In the genomic region with DNA sequence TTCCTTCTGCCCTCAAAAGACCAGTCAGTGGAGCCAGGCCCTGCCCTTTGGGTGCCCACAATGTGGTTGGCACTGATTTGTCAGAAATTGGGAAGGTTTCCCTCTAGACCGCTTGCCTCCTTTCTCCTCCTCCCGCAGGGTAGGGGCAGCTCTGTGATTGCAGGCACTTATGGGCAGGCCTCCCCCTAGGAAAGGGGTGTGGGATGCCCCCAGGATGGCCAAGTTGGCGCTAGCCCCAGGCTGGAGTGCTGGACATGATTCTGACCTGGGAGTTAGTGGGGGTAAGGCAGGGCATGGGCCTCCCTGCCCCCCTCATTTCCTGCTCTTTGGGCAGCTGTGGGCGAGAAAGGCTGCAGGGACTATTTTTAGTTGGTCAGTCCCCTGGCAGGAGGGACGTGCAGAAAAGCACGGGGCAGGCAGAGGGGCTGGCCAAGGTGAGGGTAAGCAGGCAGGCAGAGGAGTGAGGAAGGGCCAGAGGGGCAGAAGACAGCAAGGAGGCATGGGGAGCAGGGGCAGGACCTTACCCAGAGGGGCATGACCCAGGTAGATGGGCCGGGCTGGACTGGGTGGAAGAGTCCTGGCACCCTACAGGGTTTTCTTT, we compare ENCODE assay signal across 9 cellular contexts. TPM values are rescaled to one million over a fixed set of nuclear protein-coding genes. Genes with fewer than 3 reads are reported as not detected.
DNase-seq lines count a peak whose midpoint lies in the region; ATAC-seq and TF ChIP-seq lines count a peak whose summit lies in the region.
"Had no signal": no experiment of that assay in that cellular context is flagged by ENCODE, and none has a peak within 500 bp of the region (broad histone marks: within the 10 kb centered on the region; RNA-seq: fewer than 3 reads in every experiment).

No MANE protein-coding gene starts in this region.

- no peak overlapping the region for H2BK15ac ChIP-seq in mesenchymal stem cell (ENCODE audit: low read depth, poor library complexity, severe bottlenecking)

- no peaks in the 10 kb centered on the region for H3K36me3 Mint-ChIP-seq in activated CD4-positive, alpha-beta T cell treated with anti-CD3 and anti-CD28 coated beads, Interleukin-2, amount 10 ng/mL, durations not matched to agents 7 days and 5 days (ENCODE audit: low read depth)
- H3K36me3 Mint-ChIP-seq in activated CD4-positive, alpha-beta T cell treated with anti-CD3 and anti-CD28 coated beads, Interleukin-2, amount 10 ng/mL, durations not matched to agents 24 days and 14 days (ENCODE audit: low read depth): no peaks in the 10 kb centered on the region
- peaks cover 7% of the 10 kb centered on the region for H3K36me3 Mint-ChIP-seq in MCF 10A (ENCODE audit: insufficient read depth, unreplicated experiment)

- CTCF ChIA-PET in activated CD4-positive, alpha-beta T cell treated with anti-CD3 and anti-CD28 coated beads, Interleukin-2, amount 10 ng/mL, durations not matched to agents 7 days and 5 days (lab: Charles Lee): interaction anchor here (0.5 to 4.2 kb wide), 6 partner anchors 9 to 43 kb away, joined by 3 to 22 read pairs (median 3); no protein-coding TSS in a partner anchor
- CTCF ChIA-PET in MCF 10A (lab: Yijun Ruan, JAX): interaction anchor here (1.0 to 19.0 kb wide), 4 partner anchors 8 to 45 kb away, joined by 3 to 396 read pairs (median 10); partner anchors contain the start of gene GJD3

- ATAC-seq in upper lobe of right lung: no peak
- no peak for ATAC-seq in HG03457 (IDR thresholded peaks at IDR 0.05; ENCODE audit: unreplicated experiment)

- H3K27me3 ChIP-seq in mesenchymal stem cell (ENCODE audit: control insufficient read depth in 1 of 2, insufficient read depth in 1 of 2, low read length in 2 of 2) (no peaks in the 10 kb centered on the region), upper lobe of right lung (no peaks in the 10 kb centered on the region)

- WGBS in mesenchymal stem cell: 59% methylated on average over 7 of the region's 7 CpGs

- no peak for DNase-seq in activated CD4-positive, alpha-beta T cell treated with anti-CD3 and anti-CD28 coated beads, Interleukin-2, amount 10 ng/mL, durations not matched to agents 7 days and 5 days
- no peak for DNase-seq in activated CD4-positive, alpha-beta T cell treated with anti-CD3 and anti-CD28 coated beads, Interleukin-2, amount 10 ng/mL, durations not matched to agents 24 days and 14 days
- DNase-seq in MCF 10A (ENCODE audit: unreplicated experiment): peak; percentile 64
- DNase-seq in mesenchymal stem cell: no peak
- peak; percentile 68 for DNase-seq in upper lobe of right lung
- no peak for DNase-seq in pons (ENCODE audit: low spot score)
- no peak for DNase-seq in NCI-H748 (lab: John Stamatoyannopoulos, UW; ENCODE audit: unreplicated experiment)

- no peak overlapping the region for H3K23ac ChIP-seq in mesenchymal stem cell (ENCODE audit: low read length in 2 of 2)

- no peaks in the 10 kb centered on the region for H3K9me3 Mint-ChIP-seq in activated CD4-positive, alpha-beta T cell treated with anti-CD3 and anti-CD28 coated beads, Interleukin-2, amount 10 ng/mL, durations not matched to agents 7 days and 5 days
- H3K9me3 Mint-ChIP-seq in activated CD4-positive, alpha-beta T cell treated with anti-CD3 and anti-CD28 coated beads, Interleukin-2, amount 10 ng/mL, durations not matched to agents 24 days and 14 days: no peaks in the 10 kb centered on the region
- no peaks in the 10 kb centered on the region for H3K9me3 Mint-ChIP-seq in MCF 10A (ENCODE audit: unreplicated experiment)

- peak overlapping the region; percentile 42 for H3K27ac Mint-ChIP-seq in activated CD4-positive, alpha-beta T cell treated with anti-CD3 and anti-CD28 coated beads, Interleukin-2, amount 10 ng/mL, durations not matched to agents 7 days and 5 days
- H3K27ac Mint-ChIP-seq in activated CD4-positive, alpha-beta T cell treated with anti-CD3 and anti-CD28 coated beads, Interleukin-2, amount 10 ng/mL, durations not matched to agents 24 days and 14 days: no peak overlapping the region
- H3K27ac Mint-ChIP-seq in MCF 10A (ENCODE audit: low read depth, unreplicated experiment): peak overlapping the region; percentile 70

- H3K79me1 ChIP-seq in mesenchymal stem cell (replicated peaks; ENCODE audit: low read length, poor library complexity, severe bottlenecking): peaks cover 5% of the 10 kb centered on the region

- no peak overlapping the region for H3K4me2 ChIP-seq in mesenchymal stem cell (ENCODE audit: low read length, poor library complexity, severe bottlenecking)

- peak overlapping the region in 1 of 2 experiments; percentile 93 for H3K14ac ChIP-seq in mesenchymal stem cell (ENCODE audit: low read length in 2 of 2)

- H3K9me3 ChIP-seq in mesenchymal stem cell (ENCODE audit: control insufficient read depth, low read length) (no peaks in the 10 kb centered on the region), upper lobe of right lung (no peaks in the 10 kb centered on the region)

- peak overlapping the region; percentile 72 for H2AK5ac ChIP-seq in mesenchymal stem cell (ENCODE audit: low read length, severe bottlenecking)

- BruUV-seq in MCF 10A (replicated peaks; lab: Mats Ljungman, UMichigan): no TSS peak

- no peak overlapping the region for H4K8ac ChIP-seq in mesenchymal stem cell (ENCODE audit: low read length)

- H4K91ac ChIP-seq in mesenchymal stem cell (ENCODE audit: low read length): no peak overlapping the region

- no peak overlapping the region for H3K4me3 Mint-ChIP-seq in activated CD4-positive, alpha-beta T cell treated with anti-CD3 and anti-CD28 coated beads, Interleukin-2, amount 10 ng/mL, durations not matched to agents 7 days and 5 days
- H3K4me3 Mint-ChIP-seq in activated CD4-positive, alpha-beta T cell treated with anti-CD3 and anti-CD28 coated beads, Interleukin-2, amount 10 ng/mL, durations not matched to agents 24 days and 14 days: no peak overlapping the region
- H3K4me3 Mint-ChIP-seq in MCF 10A (ENCODE audit: unreplicated experiment): no peak overlapping the region

- peaks cover 55% of the 10 kb centered on the region for H3K4me1 Mint-ChIP-seq in activated CD4-positive, alpha-beta T cell treated with anti-CD3 and anti-CD28 coated beads, Interleukin-2, amount 10 ng/mL, durations not matched to agents 7 days and 5 days
- H3K4me1 Mint-ChIP-seq in activated CD4-positive, alpha-beta T cell treated with anti-CD3 and anti-CD28 coated beads, Interleukin-2, amount 10 ng/mL, durations not matched to agents 24 days and 14 days: peaks cover 50% of the 10 kb centered on the region
- H3K4me1 Mint-ChIP-seq in MCF 10A (ENCODE audit: insufficient read depth, unreplicated experiment): peaks cover 58% of the 10 kb centered on the region

- H3K4me3 ChIP-seq in mesenchymal stem cell (ENCODE audit: insufficient read depth in 1 of 2, low read depth in 1 of 2, low read length in 2 of 2) (no peak overlapping the region), upper lobe of right lung (no peak overlapping the region)

- H3K27ac ChIP-seq in mesenchymal stem cell (ENCODE audit: low read length, poor library complexity, severe bottlenecking) (peak overlapping the region; percentile 31), upper lobe of right lung (peak overlapping the region; percentile 63)

- no peak overlapping the region for H3K9ac ChIP-seq in mesenchymal stem cell (ENCODE audit: low read length)

- H2AFZ ChIP-seq in mesenchymal stem cell (ENCODE audit: low read depth, low read length): no peak overlapping the region

- no peaks in the 10 kb centered on the region for H3K27me3 Mint-ChIP-seq in activated CD4-positive, alpha-beta T cell treated with anti-CD3 and anti-CD28 coated beads, Interleukin-2, amount 10 ng/mL, durations not matched to agents 7 days and 5 days
- H3K27me3 Mint-ChIP-seq in activated CD4-positive, alpha-beta T cell treated with anti-CD3 and anti-CD28 coated beads, Interleukin-2, amount 10 ng/mL, durations not matched to agents 24 days and 14 days: no peaks in the 10 kb centered on the region
- no peaks in the 10 kb centered on the region for H3K27me3 Mint-ChIP-seq in MCF 10A (ENCODE audit: insufficient read depth, unreplicated experiment)

- POLR2A ChIA-PET in activated CD4-positive, alpha-beta T cell treated with anti-CD3 and anti-CD28 coated beads, Interleukin-2, amount 10 ng/mL, durations not matched to agents 7 days and 5 days (lab: Charles Lee): no interaction called here
- POLR2A ChIA-PET in MCF 10A (lab: Yijun Ruan, JAX): interaction anchor here (0.6 to 1.5 kb wide), 9 partner anchors 15 to 1311 kb away, joined by 3 to 6 read pairs (median 3); partner anchors contain the start of gene TOP2A

- peak overlapping the region in 1 of 2 experiments; percentile 11 for H3K4ac ChIP-seq in mesenchymal stem cell (ENCODE audit: low read depth in 1 of 2, low read length in 2 of 2)

- H3K36me3 ChIP-seq in mesenchymal stem cell (ENCODE audit: control insufficient read depth in 1 of 2, insufficient read depth in 2 of 2, low read depth in 1 of 2, low read length in 2 of 2) (no peaks in the 10 kb centered on the region), upper lobe of right lung (no peaks in the 10 kb centered on the region)

- H2BK12ac ChIP-seq in mesenchymal stem cell (ENCODE audit: low read length in 2 of 2): peak overlapping the region in 1 of 2 experiments; percentile 72

- peak overlapping the region; percentile 38 to 71 for H3K18ac ChIP-seq in mesenchymal stem cell (ENCODE audit: low read depth in 1 of 2, low read length in 2 of 2)

- TF ChIP-seq CTCF in MCF 10A (IDR thresholded peaks at IDR 0.05; ENCODE audit: unreplicated experiment): no peak
- TF ChIP-seq CTCF in upper lobe of right lung (IDR thresholded peaks at IDR 0.05): no peak

- intact Hi-C loops in activated CD4-positive, alpha-beta T cell treated with anti-CD3 and anti-CD28 coated beads, Interleukin-2, amount 10 ng/mL, durations not matched to agents 24 days and 14 days (cut with micrococcal nuclease): no loop called here
- intact Hi-C loops in MCF 10A (cut with micrococcal nuclease) (no loop called here), upper lobe of right lung (cut with DNase I) (no loop called here)

- no peak overlapping the region for H2BK120ac ChIP-seq in mesenchymal stem cell (ENCODE audit: low read depth, low read length)

- no peak overlapping the region for H2BK5ac ChIP-seq in mesenchymal stem cell (ENCODE audit: low read depth, low read length, poor library complexity, severe bottlenecking)

- peaks cover 86% of the 10 kb centered on the region for H3K4me1 ChIP-seq in mesenchymal stem cell (ENCODE audit: control insufficient read depth, insufficient read depth, low read depth, low read length)
- peaks cover 96% of the 10 kb centered on the region for H3K4me1 ChIP-seq in upper lobe of right lung

RNA-seq across cellular contexts. Expression of gene RARA, which starts 3.3 kb away (rescaled TPM):
- 10 to 100 TPM; 66.6 to 66.7 TPM for total RNA-seq in activated CD4-positive, alpha-beta T cell treated with anti-CD3 and anti-CD28 coated beads, Interleukin-2, amount 10 ng/mL, durations not matched to agents 7 days and 5 days
- 24.0 and 26.2 TPM in 2 replicates for total RNA-seq in activated CD4-positive, alpha-beta T cell treated with anti-CD3 and anti-CD28 coated beads, Interleukin-2, amount 10 ng/mL, durations not matched to agents 24 days and 14 days
- total RNA-seq in MCF 10A (2022) (12.2 and 12.6 TPM in 2 replicates), upper lobe of right lung (69.7 TPM)
- 32.6 TPM for polyA plus RNA-seq in mesenchymal stem cell (2013, experiment 1 of 2)
- polyA plus RNA-seq in mesenchymal stem cell (2013, experiment 2 of 2): 32.1 TPM

RNA-seq across cellular contexts. Expression of gene CDC6, which starts 24.6 kb away (rescaled TPM):
- 10 to 100 TPM; 81.1 to 98.8 TPM for total RNA-seq in activated CD4-positive, alpha-beta T cell treated with anti-CD3 and anti-CD28 coated beads, Interleukin-2, amount 10 ng/mL, durations not matched to agents 7 days and 5 days
- 139 and 142 TPM in 2 replicates for total RNA-seq in activated CD4-positive, alpha-beta T cell treated with anti-CD3 and anti-CD28 coated beads, Interleukin-2, amount 10 ng/mL, durations not matched to agents 24 days and 14 days
- total RNA-seq in MCF 10A (2022): 70.0 and 96.8 TPM in 2 replicates
- polyA plus RNA-seq in mesenchymal stem cell (2013, experiment 1 of 2): 8.5 TPM
- polyA plus RNA-seq in mesenchymal stem cell (2013, experiment 2 of 2): 9.1 TPM
- total RNA-seq in upper lobe of right lung: 1.4 TPM

RNA-seq across cellular contexts. Expression of gene GJD3, which starts 52.3 kb away (rescaled TPM):
- total RNA-seq in activated CD4-positive, alpha-beta T cell treated with anti-CD3 and anti-CD28 coated beads, Interleukin-2, amount 10 ng/mL, durations not matched to agents 7 days and 5 days: under 1 TPM in 1 of 2 experiments, not detected in 1; 0.22 TPM
- total RNA-seq in activated CD4-positive, alpha-beta T cell treated with anti-CD3 and anti-CD28 coated beads, Interleukin-2, amount 10 ng/mL, durations not matched to agents 24 days and 14 days: 0.23 and 0.38 TPM in 2 replicates
- total RNA-seq in MCF 10A (2022) (not detected in 2 replicates), upper lobe of right lung (2.8 TPM)
- polyA plus RNA-seq in mesenchymal stem cell (2013, experiment 1 of 2): 0.44 TPM
- 0.29 TPM for polyA plus RNA-seq in mesenchymal stem cell (2013, experiment 2 of 2)
- total RNA-seq: urinary bladder had no signal

Comparison
In these comparisons a context has a peak if more than half of its experiments do, and no peak if none do; other contexts are left out.
1. DNase-seq: peak in MCF 10A (single experiment) and upper lobe of right lung (single experiment); none in activated CD4-positive, alpha-beta T cell treated with anti-CD3 and anti-CD28 coated beads, Interleukin-2, amount 10 ng/mL, durations not matched to agents 7 days and 5 days (single experiment), activated CD4-positive, alpha-beta T cell treated with anti-CD3 and anti-CD28 coated beads, Interleukin-2, amount 10 ng/mL, durations not matched to agents 24 days and 14 days (single experiment), mesenchymal stem cell (single experiment), pons (single experiment) and NCI-H748 (single experiment).
2. RNA of gene CDC6, which starts 24.6 kb away (total RNA-seq): 139 to 142 TPM in activated CD4-positive, alpha-beta T cell treated with anti-CD3 and anti-CD28 coated beads, Interleukin-2, amount 10 ng/mL, durations not matched to agents 24 days and 14 days, 81.1 to 98.8 TPM in activated CD4-positive, alpha-beta T cell treated with anti-CD3 and anti-CD28 coated beads, Interleukin-2, amount 10 ng/mL, durations not matched to agents 7 days and 5 days and 70.0 to 96.8 TPM in MCF 10A; 1.4 TPM in upper lobe of right lung (single experiment); every median in the first group is over 10 times any median in the second.